ENCODE assay signal across 22 cellular contexts in genomic region chr2:230875347-230876315, GRCh38. TPM values are rescaled to one million over a fixed set of nuclear protein-coding genes. Genes with fewer than 3 reads are reported as not detected.
DNase-seq lines count a peak whose midpoint lies in the region; ATAC-seq and TF ChIP-seq lines count a peak whose summit lies in the region.
"Had no signal": no experiment of that assay in that cellular context is flagged by ENCODE, and none has a peak within 500 bp of the region (broad histone marks: within the 10 kb centered on the region; RNA-seq: fewer than 3 reads in every experiment).

No MANE protein-coding gene starts in this region.

- H3K4me3 ChIP-seq in heart right ventricle (no peak overlapping the region), neuronal stem cell (ENCODE audit: low read length in 2 of 2) (no peak overlapping the region)
- H3K4me3 ChIP-seq: esophagus squamous epithelium, gastroesophageal sphincter, GM12878 had no signal

- DNase-seq in Right ventricle myocardium superior (peak; percentile 20), heart right ventricle (no peak), islet precursor cell (peak; percentile 29), neuronal stem cell (ENCODE audit: low spot score) (no peak), EL (no peak), HuH-7 (ENCODE audit: low spot score) (no peak), COLO668 (lab: John Stamatoyannopoulos, UW; ENCODE audit: unreplicated experiment) (no peak)
- DNase-seq: activated CD4-positive, alpha-beta T cell treated with anti-CD3 and anti-CD28 coated beads, Interleukin-2, amount 10 ng/mL, durations not matched to agents 24 days and 14 days; cerebellar nuclear complex; effector memory CD4-positive, alpha-beta T cell; esophagus squamous epithelium; Kasumi-1; NCI-H1048; NCI-H187 treated with DMSO at 0.1 percent for 48 hours; NCI-H748 treated with DMSO at 0.1 percent for 48 hours; OCI-M1; SHP77 treated with DMSO at 0.1 percent for 48 hours had no signal

- H3K36me3 ChIP-seq in heart right ventricle (peaks cover 0 to 26% (median 0%) of the 10 kb centered on the region in 9 donors), neuronal stem cell (replicated peaks in 1 of 2; ENCODE audit: control insufficient read depth in 2 of 2, insufficient read depth in 2 of 2, low read length in 2 of 2) (peaks cover 40 to 78% of the 10 kb centered on the region in 2 donors)

- H3K14ac ChIP-seq in neuronal stem cell (ENCODE audit: low read length): no peak overlapping the region

- 94 to 97% methylated on average over 34 of the region's 34 CpGs for WGBS in heart right ventricle, 2 donors
- no CpG with 5 or more reads among the region's 34 CpGs for WGBS in neuronal stem cell (ENCODE audit: extremely low coverage in 2 of 2, insufficient read length in 2 of 2, insufficient replicate concordance in 1 of 2), 2 donors

- H2AFZ ChIP-seq in neuronal stem cell (ENCODE audit: low read length): no peak overlapping the region

- H2AK5ac ChIP-seq in neuronal stem cell (ENCODE audit: low read depth, low read length): peak overlapping the region; percentile 7

- H2BK12ac ChIP-seq in neuronal stem cell (ENCODE audit: low read length): no peak overlapping the region

- H3K27me3 ChIP-seq in heart right ventricle: no peaks in the 10 kb centered on the region
- H3K27me3 ChIP-seq in neuronal stem cell (ENCODE audit: control insufficient read depth in 3 of 3, insufficient read depth in 3 of 3, low read depth in 1 of 3, low read length in 3 of 3): no peaks in the 10 kb centered on the region
- H3K27me3 ChIP-seq: esophagus squamous epithelium, gastroesophageal sphincter had no signal

- no peak overlapping the region for H4K91ac ChIP-seq in neuronal stem cell (ENCODE audit: low read depth, low read length, poor library complexity)

- no peak overlapping the region for H2BK15ac ChIP-seq in neuronal stem cell (ENCODE audit: low read length)

- peak overlapping the region; percentile 52 for H3K23ac ChIP-seq in neuronal stem cell (ENCODE audit: low read depth, low read length, poor library complexity)

- no peak overlapping the region for H3K4ac ChIP-seq in neuronal stem cell (ENCODE audit: low read length)

- no peak for TF ChIP-seq CTCF in heart right ventricle (IDR thresholded peaks at IDR 0.05)

- H3K9ac ChIP-seq in neuronal stem cell (ENCODE audit: low read depth, low read length, poor library complexity): no peak overlapping the region

- H2BK5ac ChIP-seq in neuronal stem cell (ENCODE audit: low read length): peak overlapping the region; percentile 79

- no peak for ATAC-seq in Right ventricle myocardium superior (ENCODE audit: poor library complexity)
- no peak for ATAC-seq in heart right ventricle
- ATAC-seq in esophagus mucosa: no peak
- ATAC-seq: gastroesophageal sphincter, GM12878 had no signal

- H3K4me1 ChIP-seq in heart right ventricle (peaks cover 0 to 22% (median 11%) of the 10 kb centered on the region in 9 donors), neuronal stem cell (ENCODE audit: control insufficient read depth in 2 of 2, insufficient read depth in 1 of 2, low read depth in 1 of 2, low read length in 2 of 2) (peaks cover 10 to 24% of the 10 kb centered on the region in 2 donors)

- peak overlapping the region; percentile 48 for H4K8ac ChIP-seq in neuronal stem cell (ENCODE audit: low read depth, low read length)

- H3K27ac ChIP-seq in heart right ventricle (no peak overlapping the region), neuronal stem cell (replicated peaks; ENCODE audit: low read length) (no peak overlapping the region)
- H3K27ac ChIP-seq: esophagus squamous epithelium, gastroesophageal sphincter had no signal

- intact Hi-C loops in Right ventricle myocardium superior (cut with DNase I) (no loop called here), heart right ventricle (cut with DNase I) (no loop called here)

- peak overlapping the region; percentile 46 for H3K18ac ChIP-seq in neuronal stem cell (ENCODE audit: low read length)

- H3K79me1 ChIP-seq in neuronal stem cell (ENCODE audit: low read depth, low read length): peaks cover 9% of the 10 kb centered on the region

- H3K9me3 ChIP-seq in heart right ventricle (no peaks in the 10 kb centered on the region), neuronal stem cell (replicated peaks in 1 of 2; ENCODE audit: control insufficient read depth in 2 of 2, insufficient read depth in 1 of 2, low read depth in 1 of 2, low read length in 2 of 2) (no peaks in the 10 kb centered on the region)
- H3K9me3 ChIP-seq: esophagus squamous epithelium, gastroesophageal sphincter had no signal

- H3K4me2 ChIP-seq in neuronal stem cell (ENCODE audit: insufficient read depth, low read length, poor library complexity, severe bottlenecking): no peak overlapping the region

- H2BK120ac ChIP-seq in neuronal stem cell (ENCODE audit: low read depth, low read length): no peak overlapping the region

RNA-seq across cellular contexts. Expression of gene ITM2C, which starts 10.9 kb away (rescaled TPM):
- total RNA-seq in Right ventricle myocardium superior (25.3 TPM), heart right ventricle (10 to 100 TPM; 14.3 to 32.7 (median 23.8) TPM), esophagus mucosa (7.3 TPM)
- polyA plus RNA-seq in heart right ventricle: 10 to 100 TPM; 12.1 to 20.4 TPM
- polyA plus RNA-seq in neuronal stem cell (2013, experiment 1 of 2): 167 TPM
- 168 TPM for polyA plus RNA-seq in neuronal stem cell (2013, experiment 2 of 2)

RNA-seq across cellular contexts. Expression of gene GPR55, which starts 49.4 kb away (rescaled TPM):
- not detected for total RNA-seq in Right ventricle myocardium superior
- total RNA-seq in heart right ventricle: under 1 TPM in 1 of 10 donors, not detected in 9; 0.42 TPM
- polyA plus RNA-seq in heart right ventricle: under 1 TPM in 1 of 2 donors, not detected in 1; 0.01 TPM
- polyA plus RNA-seq in neuronal stem cell (2013, experiment 1 of 2): not detected
- not detected for polyA plus RNA-seq in neuronal stem cell (2013, experiment 2 of 2)
- total RNA-seq in esophagus mucosa: 0.20 TPM
- total RNA-seq: astrocyte, renal cortical epithelial cell had no signal

Comparison
In these comparisons a context has a peak if more than half of its experiments do, and no peak if none do; other contexts are left out.
1. DNase-seq: peak in Right ventricle myocardium superior (single experiment) and islet precursor cell (single experiment); none in heart right ventricle (0 of 2), neuronal stem cell (single experiment), EL (single experiment), HuH-7 (single experiment) and COLO668 (single experiment).